Comparison of ENCODE assay signal across 7 cellular contexts in the genomic region with DNA sequence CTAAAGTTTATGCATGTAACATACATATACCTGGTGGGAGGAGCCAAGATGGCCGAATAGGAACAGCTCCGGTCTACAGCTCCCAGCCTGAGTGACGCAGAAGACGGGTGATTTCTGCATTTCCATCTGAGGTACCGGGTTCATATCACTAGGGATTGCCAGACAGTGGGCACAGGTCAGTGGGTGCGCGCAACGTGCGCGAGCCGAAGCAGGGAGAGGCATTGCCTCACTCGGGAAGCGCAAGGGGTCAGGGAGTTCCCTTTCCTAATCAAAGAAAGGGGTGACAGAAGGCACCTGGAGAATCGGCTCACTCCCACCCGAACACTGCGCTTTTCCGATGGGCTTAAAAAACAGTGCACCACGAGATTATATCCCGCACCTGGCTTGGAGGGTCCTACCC.
DNase-seq lines count a peak whose midpoint lies in the region; ATAC-seq and TF ChIP-seq lines count a peak whose summit lies in the region.
"Not testable (repeated sequence)": the region's sequence is repeated elsewhere in the genome, so short reads cannot be mapped to it uniquely, and the experiment has no call there.

No MANE protein-coding gene starts in this region.

- not testable (repeated sequence) for H3K9ac ChIP-seq in H9 (ENCODE audit: extremely low read depth, insufficient read length, low read length)

- H3K27ac Mint-ChIP-seq in H9 (peak overlapping the region in 2 of 3 experiments; percentile 65 to 86; a peak in 2 of 7 replicates), WTC11 (peak overlapping the region; percentile 84)

- H2BK5ac ChIP-seq in H9 (ENCODE audit: insufficient read length, low read length), result not testable (repeated sequence)

- H3K18ac ChIP-seq in H9 (ENCODE audit: insufficient read length, low read depth, low read length), result not testable (repeated sequence)

- H3K14ac ChIP-seq in H9 (ENCODE audit: insufficient read depth, low read length), result not testable (repeated sequence)

- not testable (repeated sequence) for H2BK12ac ChIP-seq in H9 (ENCODE audit: insufficient read length, low read depth, low read length)

- H3K9me3 ChIP-seq in H9 (ENCODE audit: control insufficient read depth, low read depth, low read length); testis: not testable (repeated sequence)

- H2BK15ac ChIP-seq in H9 (ENCODE audit: low read depth, low read length), result not testable (repeated sequence)

- not testable (repeated sequence) for H2AK5ac ChIP-seq in H9 (ENCODE audit: insufficient read length, low read length)

- H4K20me1 ChIP-seq in H9 (ENCODE audit: control insufficient read depth, insufficient read depth, insufficient read length), result not testable (repeated sequence)

- H3K9me3 Mint-ChIP-seq in H9, result peaks cover 4 to 23% of the 10 kb centered on the region in 2 experiments; a peak in 4 of 5 replicates
- H3K9me3 Mint-ChIP-seq in WTC11, result peaks cover 18% of the 10 kb centered on the region

- H3K4me3 ChIP-seq in LNCaP clone FGC (ENCODE audit: low read depth, low read length) (peak overlapping the region; percentile 43), fibroblast of villous mesenchyme (ENCODE audit: low read depth, low read length) (peak overlapping the region; percentile 18)
- not testable (repeated sequence) for H3K4me3 ChIP-seq in testis

- H3K4me3 Mint-ChIP-seq in H9 (peak overlapping the region; percentile 32 to 48; a peak in 4 of 5 replicates), WTC11 (peak overlapping the region; percentile 59)

- not testable (repeated sequence) for H3T11ph ChIP-seq in H9 (ENCODE audit: low read length)

- POLR2A ChIA-PET in WTC11 (lab: Charles Lee), result not testable (repeated sequence)

- H3K36me3 Mint-ChIP-seq in H9 (ENCODE audit: insufficient read depth in 1 of 3, low read depth in 3 of 3), result peaks cover 4 to 23% (median 8%) of the 10 kb centered on the region in 3 experiments; a peak in 6 of 7 replicates
- peaks cover 14% of the 10 kb centered on the region for H3K36me3 Mint-ChIP-seq in WTC11

- TF ChIP-seq CTCF in H9 (conservative IDR thresholded peaks at IDR 0.05); LNCaP clone FGC (IDR thresholded peaks at IDR 0.05; ENCODE audit: control insufficient read depth, extremely low read depth, insufficient read depth); WTC11 (IDR thresholded peaks at IDR 0.05); fibroblast of villous mesenchyme (IDR thresholded peaks at IDR 0.05; ENCODE audit: insufficient read depth, low read depth, low read length); testis (IDR thresholded peaks at IDR 0.05): not testable (repeated sequence)

- not testable (repeated sequence) for H3K56ac ChIP-seq in H9 (ENCODE audit: insufficient read length, low read depth, low read length)

- not testable (repeated sequence) for H3K27me3 ChIP-seq in H9 (ENCODE audit: insufficient read depth, low read length); testis

- CTCF ChIA-PET in WTC11 (lab: Charles Lee), result interaction anchor here (1.5 kb wide), 1 partner anchor 9 kb away, joined by 3 read pairs; no protein-coding TSS in a partner anchor

- not testable (repeated sequence) for H3K79me1 ChIP-seq in H9 (ENCODE audit: insufficient read depth, low read depth, low read length, poor library complexity, severe bottlenecking)

- not testable (repeated sequence) for H3K4me1 ChIP-seq in H9 (ENCODE audit: insufficient read depth, low read length); testis

- not testable (repeated sequence) for H2BK20ac ChIP-seq in H9 (ENCODE audit: low read depth, low read length, poor library complexity, severe bottlenecking)

- DNase-seq in ELF-1 (ENCODE audit: low read depth, low spot score) (peak; percentile 11), NCI-H82 (lab: John Stamatoyannopoulos, UW) (peak; percentile 29), testis (peak; percentile 15)
- DNase-seq in H9; LNCaP clone FGC (ENCODE audit: low read depth); WTC11 (ENCODE audit: low spot score); fibroblast of villous mesenchyme (ENCODE audit: low read depth): not testable (repeated sequence)

- H3K27ac ChIP-seq in H9 (ENCODE audit: insufficient read length, low read depth, low read length); testis: not testable (repeated sequence)

- no CpG with 5 or more reads among the region's 19 CpGs for WGBS in H9 (ENCODE audit: extremely low coverage, insufficient read length, low lambda C conversion rate)
- 84 to 91% methylated on average over 19 of the region's 19 CpGs for WGBS in testis, 2 donors

- H3K23me2 ChIP-seq in H9 (ENCODE audit: insufficient read length, low read depth, low read length, poor library complexity, severe bottlenecking), result not testable (repeated sequence)

- not testable (repeated sequence) for ATAC-seq in WTC11

- not testable (repeated sequence) for H3K4me1 Mint-ChIP-seq in H9
- H3K4me1 Mint-ChIP-seq in WTC11, result peaks cover 11% of the 10 kb centered on the region

- intact Hi-C loops in testis (cut with DNase I; ENCODE audit: low total_unique reads), result not testable (repeated sequence)

- H3K4ac ChIP-seq in H9 (ENCODE audit: low read depth, low read length), result not testable (repeated sequence)

- H2BK120ac ChIP-seq in H9 (ENCODE audit: low read depth, low read length, poor library complexity, severe bottlenecking), result not testable (repeated sequence)

- not testable (repeated sequence) for TF ChIP-seq POLR2A in testis (IDR thresholded peaks at IDR 0.05)

- not testable (repeated sequence) for H3K36me3 ChIP-seq in testis (ENCODE audit: low read depth, missing control alignments)

- H2AFZ ChIP-seq in H9 (ENCODE audit: low read length), result not testable (repeated sequence)

- not testable (repeated sequence) for H3K79me2 ChIP-seq in H9 (ENCODE audit: insufficient read depth, low read length)

- H4K8ac ChIP-seq in H9 (replicated peaks; ENCODE audit: insufficient read length, low read depth, low read length), result not testable (repeated sequence)

- H3K23ac ChIP-seq in H9 (ENCODE audit: insufficient read length, low read depth, low read length), result not testable (repeated sequence)

- H3K27me3 Mint-ChIP-seq in H9 (ENCODE audit: low read depth); WTC11 (ENCODE audit: low read depth): not testable (repeated sequence)

- not testable (repeated sequence) for H4K91ac ChIP-seq in H9 (ENCODE audit: insufficient read length, low read depth, low read length)

- H3K4me2 ChIP-seq in H9 (ENCODE audit: insufficient read depth, insufficient read length, low read length), result not testable (repeated sequence)

- not testable (repeated sequence) for H4K5ac ChIP-seq in H9 (ENCODE audit: insufficient read length, low read depth, low read length)
